Comparison of ENCODE assay signal across 9 cellular contexts in genomic region chr1:87226341-87226760, GRCh38.
A peak's percentile ranks its signal among the peaks of the same experiment; 100 is the strongest.
DNase-seq lines count a peak whose midpoint lies in the region; ATAC-seq, FAIRE-seq and TF ChIP-seq lines count a peak whose summit lies in the region.
"Had no signal": no experiment of that assay in that cellular context is flagged by ENCODE, and none has a peak within 500 bp of the region (broad histone marks: within the 10 kb centered on the region; RNA-seq: fewer than 3 reads in every experiment).

No MANE protein-coding gene starts in this region.

- no peaks in the 10 kb centered on the region for H3K9me3 ChIP-seq in astrocyte (ENCODE audit: insufficient read depth, low read depth, low read length)
- no peaks in the 10 kb centered on the region for H3K9me3 ChIP-seq in tibial artery

- H3K79me2 ChIP-seq in astrocyte (ENCODE audit: insufficient read depth, low read length), result no peaks in the 10 kb centered on the region

- CTCF ChIA-PET in activated CD8-positive, alpha-beta T cell treated with anti-CD3 and anti-CD28 coated beads for 36 hours (lab: Charles Lee), result no interaction called here

- TF ChIP-seq CTCF in astrocyte (IDR thresholded peaks at IDR 0.05; ENCODE audit: insufficient read depth, low read depth, low read length) (no peak), tibial artery (IDR thresholded peaks at IDR 0.05) (no peak)
- TF ChIP-seq CTCF in activated CD8-positive, alpha-beta T cell treated with anti-CD3 and anti-CD28 coated beads for 36 hours (IDR thresholded peaks at IDR 0.05), result no peak

- no peak overlapping the region for H3K4me3 Mint-ChIP-seq in astrocyte (ENCODE audit: unreplicated experiment)
- no peak overlapping the region for H3K4me3 Mint-ChIP-seq in activated CD8-positive, alpha-beta T cell treated with anti-CD3 and anti-CD28 coated beads for 36 hours

- no peaks in the 10 kb centered on the region for H3K27me3 Mint-ChIP-seq in astrocyte (ENCODE audit: low read depth, unreplicated experiment)
- H3K27me3 Mint-ChIP-seq in activated CD8-positive, alpha-beta T cell treated with anti-CD3 and anti-CD28 coated beads for 36 hours, result no peaks in the 10 kb centered on the region

- peak overlapping the region; percentile 73 for H3K4me2 ChIP-seq in astrocyte (ENCODE audit: low read length)

- H3K27ac ChIP-seq in astrocyte (ENCODE audit: low read depth, low read length) (peak overlapping the region; percentile 92), tibial artery (peak overlapping the region; percentile 38 to 39)

- H3K4me1 Mint-ChIP-seq in astrocyte (ENCODE audit: low read depth, unreplicated experiment), result peaks cover 11% of the 10 kb centered on the region
- H3K4me1 Mint-ChIP-seq in activated CD8-positive, alpha-beta T cell treated with anti-CD3 and anti-CD28 coated beads for 36 hours (ENCODE audit: low read depth), result no peaks in the 10 kb centered on the region

- peak; percentile 71 for DNase-seq in ELF-1 (ENCODE audit: low read depth, low spot score)
- DNase-seq in HPDE6-E6E7 (ENCODE audit: extremely low spot score), result peak; percentile 71
- peak; percentile 100 for DNase-seq in astrocyte (ENCODE audit: low read depth)
- peak; percentile 100 for DNase-seq in iris pigment epithelial cell (ENCODE audit: low read depth)
- DNase-seq in tibial artery, result peak; percentile 67 to 75
- no peak for DNase-seq in activated CD8-positive, alpha-beta T cell treated with anti-CD3 and anti-CD28 coated beads for 36 hours
- no peak for DNase-seq in activated CD4-positive, CD25-positive, alpha-beta regulatory T cell (lab: John Stamatoyannopoulos, UW)

- H3K4me1 ChIP-seq in astrocyte (ENCODE audit: insufficient read depth, low read length) (peaks cover 28% of the 10 kb centered on the region), tibial artery (peaks cover 0 to 11% (median 8%) of the 10 kb centered on the region in 4 donors)

- H3K27me3 ChIP-seq in astrocyte (ENCODE audit: insufficient read depth, low read length), result no peaks in the 10 kb centered on the region
- H3K27me3 ChIP-seq in tibial artery, result no peaks in the 10 kb centered on the region

- H3K9ac ChIP-seq in astrocyte (ENCODE audit: low read length), result peak overlapping the region; percentile 74

- ATAC-seq in activated CD8-positive, alpha-beta T cell treated with anti-CD3 and anti-CD28 coated beads for 36 hours, result no peak
- ATAC-seq in GM18520 (IDR thresholded peaks at IDR 0.05; ENCODE audit: unreplicated experiment), result no peak

- FAIRE-seq in astrocyte (lab: Jason Lieb, UNC), result peak; percentile 88
- FAIRE-seq: colon had no signal

- H3K4me3 ChIP-seq in astrocyte (ENCODE audit: insufficient read depth, low read depth, low read length) (peak overlapping the region; percentile 18), tibial artery (peak overlapping the region in 1 of 2 donors; percentile 2)

- intact Hi-C loops in tibial artery (cut with DNase I; ENCODE audit: low total_unique reads), result no loop called here
- intact Hi-C loops in activated CD8-positive, alpha-beta T cell treated with anti-CD3 and anti-CD28 coated beads for 36 hours (cut with micrococcal nuclease), result no loop called here

- H2AFZ ChIP-seq in astrocyte (ENCODE audit: low read depth, low read length), result peak overlapping the region; percentile 67

- peak overlapping the region; percentile 96 for H3K27ac Mint-ChIP-seq in astrocyte (ENCODE audit: unreplicated experiment)
- H3K27ac Mint-ChIP-seq in activated CD8-positive, alpha-beta T cell treated with anti-CD3 and anti-CD28 coated beads for 36 hours, result no peak overlapping the region

- no peaks in the 10 kb centered on the region for H3K9me3 Mint-ChIP-seq in astrocyte (ENCODE audit: unreplicated experiment)
- peaks cover 1% of the 10 kb centered on the region for H3K9me3 Mint-ChIP-seq in activated CD8-positive, alpha-beta T cell treated with anti-CD3 and anti-CD28 coated beads for 36 hours

- POLR2A ChIA-PET in activated CD8-positive, alpha-beta T cell treated with anti-CD3 and anti-CD28 coated beads for 36 hours (lab: Charles Lee), result no interaction called here

- H3K36me3 Mint-ChIP-seq in astrocyte (ENCODE audit: low read depth, unreplicated experiment), result no peaks in the 10 kb centered on the region
- H3K36me3 Mint-ChIP-seq in activated CD8-positive, alpha-beta T cell treated with anti-CD3 and anti-CD28 coated beads for 36 hours (ENCODE audit: low read depth), result no peaks in the 10 kb centered on the region

- no peaks in the 10 kb centered on the region for H3K36me3 ChIP-seq in astrocyte (ENCODE audit: insufficient read depth, low read length)
- no peaks in the 10 kb centered on the region for H3K36me3 ChIP-seq in tibial artery

- no peaks in the 10 kb centered on the region for H4K20me1 ChIP-seq in astrocyte (ENCODE audit: insufficient read depth, low read length)

Comparison
In these comparisons a context has a peak if more than half of its experiments do, and no peak if none do; other contexts are left out.
1. DNase-seq: peak in ELF-1 (single experiment), HPDE6-E6E7 (single experiment), astrocyte (single experiment), iris pigment epithelial cell (single experiment) and tibial artery (2 of 2); none in activated CD8-positive, alpha-beta T cell treated with anti-CD3 and anti-CD28 coated beads for 36 hours (single experiment) and activated CD4-positive, CD25-positive, alpha-beta regulatory T cell (0 of 4).